Comparison of ENCODE assay signal across 21 cellular contexts in genomic region chr5:75067434-75067833, GRCh38. TPM values are rescaled to one million over a fixed set of nuclear protein-coding genes. Genes with fewer than 3 reads are reported as not detected.
DNase-seq lines count a peak whose midpoint lies in the region; ATAC-seq, FAIRE-seq and TF ChIP-seq lines count a peak whose summit lies in the region.
"Had no signal": no experiment of that assay in that cellular context is flagged by ENCODE, and none has a peak within 500 bp of the region (broad histone marks: within the 10 kb centered on the region; RNA-seq: fewer than 3 reads in every experiment).

No MANE protein-coding gene starts in this region.

- H3K9ac ChIP-seq in K562 (ENCODE audit: insufficient read depth in 1 of 2, low read depth in 2 of 2, low read length in 2 of 2) = no peak overlapping the region
- H3K9ac ChIP-seq in neural progenitor cell = no peak overlapping the region
- H3K9ac ChIP-seq: BLaER1 had no signal

- H3K4me3 Mint-ChIP-seq in neural progenitor cell = no peak overlapping the region
- H3K4me3 Mint-ChIP-seq: CD4-positive, alpha-beta memory T cell; CD8-positive, alpha-beta memory T cell had no signal

- H3K27me3 ChIP-seq in K562 (ENCODE audit: control insufficient read depth in 2 of 2, insufficient read depth in 2 of 2, low read length in 2 of 2) = no peaks in the 10 kb centered on the region
- no peaks in the 10 kb centered on the region for H3K27me3 ChIP-seq in neural progenitor cell
- H3K27me3 ChIP-seq: BLaER1 had no signal

- H3K9me3 ChIP-seq in K562 (replicated peaks; ENCODE audit: control insufficient read depth, insufficient read depth, low read depth, low read length) (no peaks in the 10 kb centered on the region), neural progenitor cell (ENCODE audit: low read depth) (no peaks in the 10 kb centered on the region)
- H3K9me3 ChIP-seq: BE2C, BLaER1 had no signal

- H2AFZ ChIP-seq in K562 (ENCODE audit: low read depth, low read length) = no peak overlapping the region
- no peak overlapping the region for H2AFZ ChIP-seq in neural progenitor cell (replicated peaks)

- no peak for DNase-seq in GM19239 (ENCODE audit: insufficient read length, low spot score)
- no peak for DNase-seq in K562 (ENCODE audit: extremely low read depth in 1 of 4, low spot score in 3 of 4)
- no peak for DNase-seq in neural progenitor cell (ENCODE audit: low spot score)
- DNase-seq in DMS153 treated with DMSO at 0.1 percent for 48 hours (lab: John Stamatoyannopoulos, UW; ENCODE audit: unreplicated experiment) = no peak
- DNase-seq: 8988T; ACHN; BE2C; C1 segment of cervical spinal cord; CD4-positive, alpha-beta memory T cell; CD4-positive, CD25-positive, alpha-beta regulatory T cell; CD8-positive, alpha-beta memory T cell; COR-L47; DMS 273 treated with DMSO at 0.1 percent for 48 hours; DMS153; DMS79 treated with DMSO at 0.1 percent for 48 hours; GF-D8 had no signal

- FAIRE-seq in GM19239 (lab: Jason Lieb, UNC) (peak; percentile 45), K562 (lab: Jason Lieb, UNC) (no peak)
- FAIRE-seq: A204.1, GM12891 had no signal

- TF ChIP-seq EP300 in K562 (IDR thresholded peaks at IDR 0.05; ENCODE audit: low read length) = no peak

- CTCF ChIA-PET in K562 (lab: Yijun Ruan, JAX; ENCODE audit: low intra/inter-chr PET ratio) = no interaction called here

- H3K4me1 Mint-ChIP-seq in neural progenitor cell = peaks cover 22% of the 10 kb centered on the region
- H3K4me1 Mint-ChIP-seq: CD14-positive monocyte had no signal

- H3K9me1 ChIP-seq in K562 (ENCODE audit: control insufficient read depth, insufficient read depth, low read length) = no peaks in the 10 kb centered on the region

- peaks cover 2% of the 10 kb centered on the region for H3K9me3 Mint-ChIP-seq in neural progenitor cell
- H3K9me3 Mint-ChIP-seq: CD4-positive, CD25-positive, alpha-beta regulatory T cell had no signal

- H3K36me3 Mint-ChIP-seq in neural progenitor cell = no peaks in the 10 kb centered on the region
- H3K36me3 Mint-ChIP-seq: CD14-positive monocyte; CD4-positive, alpha-beta memory T cell; CD4-positive, CD25-positive, alpha-beta regulatory T cell had no signal

- 13% methylated on average over 3 of the region's 3 CpGs for WGBS in K562 (ENCODE audit: insufficient coverage, low coverage, missing lambda C conversion rate)

- intact Hi-C loops in K562 (cut with micrococcal nuclease) = no loop called here

- no peak overlapping the region for H3K27ac ChIP-seq in K562 (ENCODE audit: extremely low read depth, low read depth, low read length)
- no peak overlapping the region for H3K27ac ChIP-seq in neural progenitor cell
- H3K27ac ChIP-seq: BLaER1 had no signal

- H3K79me2 ChIP-seq in K562 (ENCODE audit: control insufficient read depth, insufficient read depth, low read length) (no peaks in the 10 kb centered on the region), neural progenitor cell (ENCODE audit: low read depth) (no peaks in the 10 kb centered on the region)

- in situ Hi-C loops in K562 (cut with MboI) = no loop called here

- H3F3A ChIP-seq in neural progenitor cell (ENCODE audit: low read depth) = no peaks in the 10 kb centered on the region

- no peak for TF ChIP-seq CTCF in K562 (IDR thresholded peaks at IDR 0.05 in 2 of 3, conservative IDR thresholded peaks at IDR 0.05 in 1 of 3; ENCODE audit: insufficient read depth in 2 of 3, low read depth in 1 of 3, low read length in 3 of 3)
- no peak for TF ChIP-seq CTCF in neural progenitor cell (IDR thresholded peaks at IDR 0.05)

- H3K4me3 ChIP-seq in K562 = no peak overlapping the region
- no peak overlapping the region for H3K4me3 ChIP-seq in neural progenitor cell
- H3K4me3 ChIP-seq: BLaER1 had no signal

- no peak overlapping the region for H3K4me2 ChIP-seq in K562 (ENCODE audit: insufficient read depth, low read length)
- H3K4me2 ChIP-seq in neural progenitor cell = no peak overlapping the region
- H3K4me2 ChIP-seq: BLaER1 had no signal

- H4K20me1 ChIP-seq in K562 (replicated peaks; ENCODE audit: control insufficient read depth, insufficient read depth, low read length) (no peaks in the 10 kb centered on the region), neural progenitor cell (ENCODE audit: low read depth) (no peaks in the 10 kb centered on the region)
- H4K20me1 ChIP-seq: BLaER1 had no signal

- H3K36me3 ChIP-seq in K562 (ENCODE audit: control insufficient read depth, insufficient read depth, low read length) = no peaks in the 10 kb centered on the region
- no peaks in the 10 kb centered on the region for H3K36me3 ChIP-seq in neural progenitor cell
- H3K36me3 ChIP-seq: BE2C, BLaER1 had no signal

- H3K4me1 ChIP-seq in K562 (replicated peaks in 1 of 2; ENCODE audit: control insufficient read depth in 2 of 2, insufficient read depth in 2 of 2, low read length in 2 of 2) (no peaks in the 10 kb centered on the region), neural progenitor cell (no peaks in the 10 kb centered on the region)
- H3K4me1 ChIP-seq: BE2C, BLaER1 had no signal

- no peak for TF ChIP-seq POLR2A in K562 (conservative IDR thresholded peaks at IDR 0.05)

- TF ChIP-seq RAD21 in K562 (CRISPR knock-in tag; conservative IDR thresholded peaks at IDR 0.05 in 1 of 2, IDR thresholded peaks at IDR 0.05 in 1 of 2) = no peak

- H3K27ac Mint-ChIP-seq in neural progenitor cell = peak overlapping the region; percentile 3
- H3K27ac Mint-ChIP-seq: CD14-positive monocyte; CD4-positive, alpha-beta memory T cell; CD8-positive, alpha-beta memory T cell had no signal

- POLR2A ChIA-PET in K562 (lab: Yijun Ruan, JAX) = no interaction called here

- ATAC-seq in K562 = no peak
- ATAC-seq in HG02840 (IDR thresholded peaks at IDR 0.05; ENCODE audit: low FRiP score, unreplicated experiment) = no peak

- H3K27me3 Mint-ChIP-seq in neural progenitor cell (ENCODE audit: insufficient read depth, low read depth) = peaks cover 3% of the 10 kb centered on the region
- H3K27me3 Mint-ChIP-seq: CD4-positive, alpha-beta memory T cell; CD4-positive, CD25-positive, alpha-beta regulatory T cell had no signal

- no TSS peak for BruUV-seq in K562 (replicated peaks; lab: Mats Ljungman, UMichigan)

TF ChIP-seq in K562, 482 proteins besides CTCF, POLR2A, EP300 and RAD21:
- TF ChIP-seq ZNF311 (CRISPR knock-in tag; IDR thresholded peaks at IDR 0.05) (no peak), TFE3 (CRISPR knock-in tag; IDR thresholded peaks at IDR 0.05) (peak; percentile 83)

RNA-seq across cellular contexts. Expression of gene GCNT4, which starts 15.1 kb away (rescaled TPM):
- not detected in 2 replicates for total RNA-seq in K562 (2011; cell fraction: chromatin; rRNA removed; ENCODE audit: low replicate concordance)
- total RNA-seq in K562 (2011; cell fraction: nucleolus; rRNA removed) = not detected in 2 replicates
- not detected in 2 replicates for total RNA-seq in K562 (2011; cell fraction: nucleoplasm; rRNA removed)
- not detected in 2 replicates for total RNA-seq in K562 (2014; rRNA removed)
- total RNA-seq in K562 (2014; rRNA removed; fragmentation: Illumina TruSeq; extraction: Trizol) = not detected in 2 replicates
- not detected in 2 replicates for total RNA-seq in K562 (2015; rRNA removed; fragmentation: Illumina TruSeq; extraction: Trizol)
- total RNA-seq in K562 (2021) = 0.02 TPM in 1 of 2 replicates, not detected in the other
- polyA plus RNA-seq in K562 (2011; rRNA removed) = not detected in 2 replicates
- polyA plus RNA-seq in K562 (2011; cell fraction: cytosol; rRNA removed) = not detected in 2 replicates
- not detected in 2 replicates for polyA plus RNA-seq in K562 (2011; cell fraction: nucleus; rRNA removed)
- not detected in 2 replicates for polyA plus RNA-seq in K562 (2012)
- polyA plus RNA-seq in K562 (2014; fragmentation: Illumina TruSeq; extraction: Trizol) = not detected in 2 replicates
- under 1 TPM in 1 of 2 experiments, not detected in 1; 0.01 TPM for polyA plus RNA-seq in K562 (2014; fragmentation: Nextera tagmentation; extraction: Ambion mirVana)
- not detected in 2 replicates for polyA plus RNA-seq in K562 (2014; rRNA removed)
- polyA minus RNA-seq in K562 (2011; rRNA and poly(A)+ RNA removed) = not detected in 2 replicates
- not detected in 2 replicates for polyA minus RNA-seq in K562 (2011; cell fraction: cytosol; rRNA and poly(A)+ RNA removed)
- not detected in 2 replicates for polyA minus RNA-seq in K562 (2011; cell fraction: nucleus; rRNA and poly(A)+ RNA removed)
- 0.17 and 0.25 TPM in 2 replicates for total RNA-seq in neural progenitor cell (ENCODE audit: low replicate concordance)
- polyA plus RNA-seq: CD14-positive monocyte had no signal
